In genomic region chr2:178993788-178994187, GRCh38 we compare ENCODE assay signal across 2 cellular contexts.
TF ChIP-seq lines count a peak whose summit lies in the region.

No MANE protein-coding gene starts in this region.

TF ChIP-seq in liver, 16 proteins besides CTCF, POLR2A, EP300 and RAD21 (continued from another document):
- no peak for TF ChIP-seq REST (IDR thresholded peaks at IDR 0.05)
- TF ChIP-seq HNF4A (conservative IDR thresholded peaks at IDR 0.05): peak; percentile 70 to 74
- TF ChIP-seq JUND (IDR thresholded peaks at IDR 0.05): no peak
- no peak for TF ChIP-seq EGR1 (IDR thresholded peaks at IDR 0.05; ENCODE audit: low read depth in 2 of 2)
- no peak for TF ChIP-seq FOXA1 (IDR thresholded peaks at IDR 0.05)
- no peak for TF ChIP-seq NR2F2 (IDR thresholded peaks at IDR 0.05)
- TF ChIP-seq YY1 (IDR thresholded peaks at IDR 0.05): no peak
- no peak for TF ChIP-seq MAX (IDR thresholded peaks at IDR 0.05)
- peak; percentile 10 for TF ChIP-seq HNF4G (IDR thresholded peaks at IDR 0.05)
- TF ChIP-seq ZBTB33 (IDR thresholded peaks at IDR 0.05): no peak
- peak; percentile 63 for TF ChIP-seq ATF3 (IDR thresholded peaks at IDR 0.05)
- peak; percentile 24 to 27 for TF ChIP-seq RXRA (IDR thresholded peaks at IDR 0.05)
- no peak for TF ChIP-seq FOXA2 (IDR thresholded peaks at IDR 0.05)

TF ChIP-seq in HepG2, 621 proteins besides CTCF, POLR2A, EP300 and RAD21:
- TF ChIP-seq ZNF280D (CRISPR knock-in tag; IDR thresholded peaks at IDR 0.05) (no peak), THRA (CRISPR knock-in tag; IDR thresholded peaks at IDR 0.05; ENCODE audit: borderline replicate concordance) (no peak), ZBTB34 (CRISPR knock-in tag; IDR thresholded peaks at IDR 0.05) (no peak), ZNF562 (CRISPR knock-in tag; IDR thresholded peaks at IDR 0.05; ENCODE audit: borderline replicate concordance) (no peak), PHF5A (CRISPR knock-in tag; IDR thresholded peaks at IDR 0.05; ENCODE audit: low read depth, unreplicated experiment) (no peak), HMG20B (CRISPR knock-in tag; conservative IDR thresholded peaks at IDR 0.05) (no peak), ZNF570 (CRISPR knock-in tag; IDR thresholded peaks at IDR 0.05; ENCODE audit: borderline replicate concordance) (no peak), ZNF451 (CRISPR knock-in tag; IDR thresholded peaks at IDR 0.05) (no peak), NCOA5 (CRISPR knock-in tag; IDR thresholded peaks at IDR 0.05) (no peak), CEBPG (CRISPR knock-in tag; IDR thresholded peaks at IDR 0.05) (no peak), ZNF138 (CRISPR knock-in tag; IDR thresholded peaks at IDR 0.05; ENCODE audit: low read depth) (no peak), ZNF414 (CRISPR knock-in tag; IDR thresholded peaks at IDR 0.05) (no peak), NR1H2 (CRISPR knock-in tag; IDR thresholded peaks at IDR 0.05; ENCODE audit: borderline replicate concordance, low read depth) (no peak)
